18 cellular contexts compared by ENCODE assay signal in genomic region chr13:98307392-98307743, GRCh38.
DNase-seq lines count a peak whose midpoint lies in the region; ATAC-seq, FAIRE-seq and TF ChIP-seq lines count a peak whose summit lies in the region.
"Had no signal": no experiment of that assay in that cellular context is flagged by ENCODE, and none has a peak within 500 bp of the region (broad histone marks: within the 10 kb centered on the region; RNA-seq: fewer than 3 reads in every experiment).

No MANE protein-coding gene starts in this region.

- peak overlapping the region; percentile 29; the same call in 1 of the 2 replicates for H3K4me2 ChIP-seq in HepG2 (ENCODE audit: low read depth, low read length)

- peaks cover 3% of the 10 kb centered on the region for H3K27me3 Mint-ChIP-seq in HFFc6 (ENCODE audit: insufficient read depth)
- peaks cover 4% of the 10 kb centered on the region for H3K27me3 Mint-ChIP-seq in activated naive CD8-positive, alpha-beta T cell treated with anti-CD3 and anti-CD28 coated beads for 36 hours

- peaks cover 20% of the 10 kb centered on the region for H3K36me3 Mint-ChIP-seq in HFFc6 (ENCODE audit: low read depth)
- no peaks in the 10 kb centered on the region for H3K36me3 Mint-ChIP-seq in activated naive CD8-positive, alpha-beta T cell treated with anti-CD3 and anti-CD28 coated beads for 36 hours

- H3K27ac Mint-ChIP-seq in HFFc6: peak overlapping the region; percentile 31; the same call in 1 of the 2 replicates
- no peak overlapping the region for H3K27ac Mint-ChIP-seq in activated naive CD8-positive, alpha-beta T cell treated with anti-CD3 and anti-CD28 coated beads for 36 hours
- H3K27ac Mint-ChIP-seq: activated T-helper 1 cell treated with anti-CD3 and anti-CD28 coated beads, Interleukin-12 subunit alpha, Interleukin-12 subunit beta, Interleukin-2, Interleukin-4 antibody, amounts not matched to agents 30 ng/mL and 10 ng/mL and 1 ng/mL, durations not matched to agents 14 hours and 24 hours and 36 hours; T-helper 1 cell treated with Interleukin-12 subunit alpha and Interleukin-12 subunit beta and Interleukin-4 antibody, amounts not matched to agents 30 μg/mL and 1 μg/mL, for 36 hours had no signal

- H3K9ac ChIP-seq in HepG2 (ENCODE audit: insufficient read depth, low read depth, low read length): no peak overlapping the region

- in situ Hi-C loops in HepG2 (cut with HindIII; ENCODE audit: extremely low pct_ligation_motif_present, low pct_unique_long_range_greater_than_20kb): no loop called here

- peaks cover 84% of the 10 kb centered on the region for H3K79me2 ChIP-seq in HepG2 (ENCODE audit: insufficient read depth, low read length)

- no peak for DNase-seq in HFFc6
- peak; percentile 31 for DNase-seq in dermis blood vessel endothelial cell
- DNase-seq in HepG2 (ENCODE audit: low spot score): no peak
- DNase-seq in sciatic nerve (ENCODE audit: low spot score): no peak
- no peak for DNase-seq in HuH-7.5 (ENCODE audit: low spot score)
- no peak for DNase-seq in activated naive CD8-positive, alpha-beta T cell treated with anti-CD3 and anti-CD28 coated beads for 36 hours
- DNase-seq: activated CD4-positive, alpha-beta T cell treated with anti-CD3 and anti-CD28 coated beads, Interleukin-2, amount 50 U/mL, for 1 hour; DMS79 treated with DMSO at 0.1 percent for 48 hours; hippocampal formation; KG1; NCI-H1436 treated with DMSO at 0.1 percent for 48 hours; stimulated activated CD4-positive, alpha-beta T cell treated with anti-CD3 and anti-CD28 coated beads, Interleukin-2, amount 100 ng/mL, for 24 hours had no signal

- no peak overlapping the region for H2AFZ ChIP-seq in HepG2 (ENCODE audit: low read length)

- TF ChIP-seq EP300 in HepG2 (IDR thresholded peaks at IDR 0.05; ENCODE audit: low read depth in 2 of 2, low read length in 2 of 2): no peak
- TF ChIP-seq EP300 in HepG2 (CRISPR knock-in tag; IDR thresholded peaks at IDR 0.05; ENCODE audit: borderline replicate concordance): no peak

- intact Hi-C loops in HepG2 (cut with micrococcal nuclease; ENCODE audit: unreplicated experiment): no loop called here
- intact Hi-C loops in sciatic nerve (cut with DNase I): no loop called here

- TF ChIP-seq RAD21 in HepG2 (CRISPR knock-in tag; IDR thresholded peaks at IDR 0.05): no peak

- peaks cover 94% of the 10 kb centered on the region for H3K4me1 ChIP-seq in HepG2 (ENCODE audit: insufficient read depth, low read length)
- H3K4me1 ChIP-seq: ascending aorta had no signal

- peak overlapping the region; percentile 55 for H3K27ac ChIP-seq in HepG2 (ENCODE audit: extremely low read length, insufficient read depth, low read length)
- H3K27ac ChIP-seq: ascending aorta had no signal

- POLR2A ChIA-PET in HepG2 (lab: Yijun Ruan, JAX): no interaction called here

- no peaks in the 10 kb centered on the region for H3K9me3 Mint-ChIP-seq in HFFc6
- H3K9me3 Mint-ChIP-seq in activated naive CD8-positive, alpha-beta T cell treated with anti-CD3 and anti-CD28 coated beads for 36 hours: no peaks in the 10 kb centered on the region
- H3K9me3 Mint-ChIP-seq: activated T-helper 1 cell treated with anti-CD3 and anti-CD28 coated beads, Interleukin-12 subunit alpha, Interleukin-12 subunit beta, Interleukin-2, Interleukin-4 antibody, amounts not matched to agents 30 ng/mL and 10 ng/mL and 1 ng/mL, durations not matched to agents 14 hours and 24 hours and 36 hours; T-helper 1 cell treated with Interleukin-12 subunit alpha and Interleukin-12 subunit beta and Interleukin-4 antibody, amounts not matched to agents 30 μg/mL and 1 μg/mL, for 36 hours had no signal

- WGBS in HepG2 (ENCODE audit: low lambda C conversion rate): 65% methylated on average over 12 of the region's 12 CpGs

- BruUV-seq in HepG2 (replicated peaks; lab: Mats Ljungman, UMichigan): no TSS peak

- peaks cover 14% of the 10 kb centered on the region for H4K20me1 ChIP-seq in HepG2 (ENCODE audit: insufficient read depth, low read length)

- no peak for TF ChIP-seq POLR2A in HepG2 (IDR thresholded peaks at IDR 0.05; ENCODE audit: insufficient read depth in 1 of 2, low read depth in 2 of 2, low read length in 2 of 2)

- peaks cover 4 to 17% of the 10 kb centered on the region in 2 experiments; a peak in 4 of 5 replicates for H3K36me3 ChIP-seq in HepG2 (replicated peaks in 1 of 2; ENCODE audit: control insufficient read depth in 1 of 2, insufficient read depth in 2 of 2, low read length in 2 of 2)
- H3K36me3 ChIP-seq: ascending aorta had no signal

- peak overlapping the region; percentile 34; the same call in 1 of the 2 replicates for H3K4me3 Mint-ChIP-seq in HFFc6
- no peak overlapping the region for H3K4me3 Mint-ChIP-seq in activated naive CD8-positive, alpha-beta T cell treated with anti-CD3 and anti-CD28 coated beads for 36 hours
- H3K4me3 Mint-ChIP-seq: activated T-helper 1 cell treated with anti-CD3 and anti-CD28 coated beads, Interleukin-12 subunit alpha, Interleukin-12 subunit beta, Interleukin-2, Interleukin-4 antibody, amounts not matched to agents 30 ng/mL and 10 ng/mL and 1 ng/mL, durations not matched to agents 14 hours and 24 hours and 36 hours; T-helper 1 cell treated with Interleukin-12 subunit alpha and Interleukin-12 subunit beta and Interleukin-4 antibody, amounts not matched to agents 30 μg/mL and 1 μg/mL, for 36 hours had no signal

- no peak overlapping the region for H3K4me3 ChIP-seq in HepG2 (replicated peaks in 1 of 3; ENCODE audit: insufficient read depth in 1 of 3, low read depth in 2 of 3, low read length in 3 of 3)
- H3K4me3 ChIP-seq: ascending aorta had no signal

- CTCF ChIA-PET in HepG2 (lab: Yijun Ruan, JAX; ENCODE audit: low intra/inter-chr PET ratio, low total read pairs): no interaction called here

- ATAC-seq in HepG2: no peak
- peak; percentile 58 for ATAC-seq in sciatic nerve
- no peak for ATAC-seq in HG02938 (IDR thresholded peaks at IDR 0.05; ENCODE audit: unreplicated experiment)
- ATAC-seq in GM18867 (IDR thresholded peaks at IDR 0.05; ENCODE audit: unreplicated experiment): no peak

- peaks cover 35% of the 10 kb centered on the region for H3K4me1 Mint-ChIP-seq in HFFc6 (ENCODE audit: low read depth)
- H3K4me1 Mint-ChIP-seq in activated naive CD8-positive, alpha-beta T cell treated with anti-CD3 and anti-CD28 coated beads for 36 hours: no peaks in the 10 kb centered on the region

- no peak for TF ChIP-seq CTCF in HFFc6 (IDR thresholded peaks at IDR 0.05)
- TF ChIP-seq CTCF in HepG2 (CRISPR knock-in tag; IDR thresholded peaks at IDR 0.05): no peak

- FAIRE-seq in HepG2 (lab: Jason Lieb, UNC): no peak
- FAIRE-seq: RCC 7860 had no signal

- no peaks in the 10 kb centered on the region for H3K27me3 ChIP-seq in HepG2 (ENCODE audit: control insufficient read depth in 1 of 2, insufficient read depth in 2 of 2, low read length in 2 of 2)
- H3K27me3 ChIP-seq: ascending aorta had no signal

- H3K9me3 ChIP-seq in HepG2 (ENCODE audit: low read length): no peaks in the 10 kb centered on the region
- H3K9me3 ChIP-seq: ascending aorta had no signal

TF ChIP-seq in HepG2, 621 proteins besides CTCF, POLR2A, EP300 and RAD21 (continues in another document):
- peak; percentile 95 for TF ChIP-seq ZBTB38 (CRISPR knock-in tag; IDR thresholded peaks at IDR 0.05)
- peak; percentile 55 for TF ChIP-seq AGO2 (optimal IDR thresholded peaks at IDR 0.05; ENCODE audit: low read depth, low read length)
- TF ChIP-seq, protein P1, sequence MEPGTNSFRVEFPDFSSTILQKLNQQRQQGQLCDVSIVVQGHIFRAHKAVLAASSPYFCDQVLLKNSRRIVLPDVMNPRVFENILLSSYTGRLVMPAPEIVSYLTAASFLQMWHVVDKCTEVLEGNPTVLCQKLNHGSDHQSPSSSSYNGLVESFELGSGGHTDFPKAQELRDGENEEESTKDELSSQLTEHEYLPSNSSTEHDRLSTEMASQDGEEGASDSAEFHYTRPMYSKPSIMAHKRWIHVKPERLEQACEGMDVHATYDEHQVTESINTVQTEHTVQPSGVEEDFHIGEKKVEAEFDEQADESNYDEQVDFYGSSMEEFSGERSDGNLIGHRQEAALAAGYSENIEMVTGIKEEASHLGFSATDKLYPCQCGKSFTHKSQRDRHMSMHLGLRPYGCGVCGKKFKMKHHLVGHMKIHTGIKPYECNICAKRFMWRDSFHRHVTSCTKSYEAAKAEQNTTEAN (CRISPR knock-in tag; conservative IDR thresholded peaks at IDR 0.05): no peak
- TF ChIP-seq ZMYM4 (CRISPR knock-in tag; IDR thresholded peaks at IDR 0.05): no peak
- TF ChIP-seq GFI1 (CRISPR knock-in tag; IDR thresholded peaks at IDR 0.05; ENCODE audit: borderline replicate concordance): no peak
- TF ChIP-seq NFKB2 (CRISPR knock-in tag; IDR thresholded peaks at IDR 0.05; ENCODE audit: borderline replicate concordance): peak; percentile 15; the same call in 1 of the 2 replicates
- no peak for TF ChIP-seq ZNF276 (CRISPR knock-in tag; IDR thresholded peaks at IDR 0.05; ENCODE audit: low read depth)
- no peak for TF ChIP-seq ZNF703 (CRISPR knock-in tag; IDR thresholded peaks at IDR 0.05; ENCODE audit: borderline replicate concordance)
- no peak for TF ChIP-seq ZFAT (CRISPR knock-in tag; conservative IDR thresholded peaks at IDR 0.05)
- no peak for TF ChIP-seq JARID2 (CRISPR knock-in tag; IDR thresholded peaks at IDR 0.05; ENCODE audit: insufficient replicate concordance)
